Comparison of ENCODE assay signal across 23 cellular contexts in genomic region chr5:13606051-13606450, GRCh38.
DNase-seq lines count a peak whose midpoint lies in the region; ATAC-seq and TF ChIP-seq lines count a peak whose summit lies in the region.
"Had no signal": no experiment of that assay in that cellular context is flagged by ENCODE, and none has a peak within 500 bp of the region (broad histone marks: within the 10 kb centered on the region; RNA-seq: fewer than 3 reads in every experiment).

No MANE protein-coding gene starts in this region.

- ATAC-seq in PC-3: peak; percentile 98
- ATAC-seq: activated CD8-positive, alpha-beta T cell treated with anti-CD3 and anti-CD28 coated beads for 36 hours had no signal

- no peak overlapping the region for H3K27ac ChIP-seq in breast epithelium
- H3K27ac ChIP-seq in PC-3 (ENCODE audit: low read length): peak overlapping the region; percentile 83
- H3K27ac ChIP-seq: BLaER1, colonic mucosa, left ventricle myocardium inferior, parathyroid adenoma, sigmoid colon had no signal

- no peaks in the 10 kb centered on the region for H3K79me2 ChIP-seq in PC-3 (ENCODE audit: low read length)
- H3K79me2 ChIP-seq: parathyroid adenoma had no signal

- CTCF ChIA-PET in MCF 10A (lab: Yijun Ruan, JAX): no interaction called here
- CTCF ChIA-PET in PC-3 (lab: Charles Lee): no interaction called here

- peaks cover 9% of the 10 kb centered on the region for H3K4me1 Mint-ChIP-seq in MCF 10A (ENCODE audit: insufficient read depth, unreplicated experiment)

- no TSS peak for BruUV-seq in MCF 10A (replicated peaks; lab: Mats Ljungman, UMichigan)
- BruUV-seq in PC-3 (replicated peaks; lab: Mats Ljungman, UMichigan): no TSS peak

- H4K20me1 ChIP-seq in PC-3 (ENCODE audit: low read length): no peaks in the 10 kb centered on the region
- H4K20me1 ChIP-seq: BLaER1 had no signal

- H3K9ac ChIP-seq in PC-3 (ENCODE audit: low read length): peak overlapping the region; percentile 25; the same call in 1 of the 2 replicates
- H3K9ac ChIP-seq: BLaER1, parathyroid adenoma had no signal

- peak; percentile 18 for DNase-seq in MCF 10A (ENCODE audit: unreplicated experiment)
- no peak for DNase-seq in breast epithelium (ENCODE audit: low spot score in 2 of 2)
- peak; percentile 97 for DNase-seq in PC-3
- peak; percentile 39 for DNase-seq in epithelial cell of proximal tubule (ENCODE audit: low read depth)
- DNase-seq in RPMI8226: no peak
- DNase-seq in germinal center (ENCODE audit: low spot score): no peak
- DNase-seq in activated CD4-positive, alpha-beta T cell treated with anti-CD3 and anti-CD28 coated beads, Interleukin-2, amount 50 U/mL, for 4 hours: no peak
- DNase-seq in COLO668 (lab: John Stamatoyannopoulos, UW; ENCODE audit: unreplicated experiment): no peak
- DNase-seq: activated CD8-positive, alpha-beta T cell treated with anti-CD3 and anti-CD28 coated beads for 36 hours; activated gamma-delta T cell; Caco-2; colonic mucosa; GOT3; head of caudate nucleus; left ventricle myocardium inferior; NCI-H1092; NCI-H187 treated with DMSO at 0.1 percent for 48 hours; NCI-H446; Right ventricle myocardium superior; sigmoid colon; trophoblast cell had no signal

- H3K4me2 ChIP-seq in PC-3 (ENCODE audit: low read length): peak overlapping the region; percentile 17
- H3K4me2 ChIP-seq: BLaER1 had no signal

- no peaks in the 10 kb centered on the region for H3K9me3 Mint-ChIP-seq in MCF 10A (ENCODE audit: unreplicated experiment)
- H3K9me3 Mint-ChIP-seq: activated CD8-positive, alpha-beta T cell treated with anti-CD3 and anti-CD28 coated beads for 36 hours had no signal

- H3K4me3 ChIP-seq in breast epithelium (no peak overlapping the region), PC-3 (ENCODE audit: low read length) (no peak overlapping the region), epithelial cell of proximal tubule (ENCODE audit: low read depth, low read length) (no peak overlapping the region)
- H3K4me3 ChIP-seq: BLaER1, colonic mucosa, left ventricle myocardium inferior, sigmoid colon had no signal

- no peaks in the 10 kb centered on the region for H3K9me2 ChIP-seq in PC-3 (replicated peaks; ENCODE audit: low read length)

- no peaks in the 10 kb centered on the region for H3F3A ChIP-seq in PC-3 (ENCODE audit: low read length, unreplicated experiment)

- intact Hi-C loops in MCF 10A (cut with micrococcal nuclease): no loop called here
- intact Hi-C loops in breast epithelium (cut with DNase I; ENCODE audit: low total_unique reads): no loop called here
- intact Hi-C loops in PC-3 (cut with micrococcal nuclease): loop anchor here (1.0 to 5.0 kb wide), 5 partner anchors 39 to 206 kb away; no protein-coding TSS in a partner anchor

- no peak overlapping the region for H3K4me3 Mint-ChIP-seq in MCF 10A (ENCODE audit: unreplicated experiment)
- H3K4me3 Mint-ChIP-seq: activated CD8-positive, alpha-beta T cell treated with anti-CD3 and anti-CD28 coated beads for 36 hours had no signal

- H3K36me3 Mint-ChIP-seq in MCF 10A (ENCODE audit: insufficient read depth, unreplicated experiment): no peaks in the 10 kb centered on the region

- H2AFZ ChIP-seq in PC-3 (ENCODE audit: low read length): no peak overlapping the region
- H2AFZ ChIP-seq: parathyroid adenoma had no signal

- H3K36me3 ChIP-seq in breast epithelium (no peaks in the 10 kb centered on the region), PC-3 (ENCODE audit: low read depth, low read length) (no peaks in the 10 kb centered on the region)
- H3K36me3 ChIP-seq: BLaER1, colonic mucosa, left ventricle myocardium inferior, sigmoid colon had no signal

- POLR2A ChIA-PET in MCF 10A (lab: Yijun Ruan, JAX): interaction anchor here (0.7 kb wide), 1 partner anchor 12 kb away, joined by 3 read pairs; no protein-coding TSS in a partner anchor
- POLR2A ChIA-PET in PC-3 (lab: Charles Lee; ENCODE audit: unreplicated experiment): no interaction called here

- no peaks in the 10 kb centered on the region for H3K27me3 ChIP-seq in breast epithelium
- no peaks in the 10 kb centered on the region for H3K27me3 ChIP-seq in PC-3 (ENCODE audit: low read length)
- H3K27me3 ChIP-seq: BLaER1, colonic mucosa, sigmoid colon had no signal

- no peaks in the 10 kb centered on the region for H3K27me3 Mint-ChIP-seq in MCF 10A (ENCODE audit: insufficient read depth, unreplicated experiment)
- H3K27me3 Mint-ChIP-seq: activated CD8-positive, alpha-beta T cell treated with anti-CD3 and anti-CD28 coated beads for 36 hours had no signal

- no peak for TF ChIP-seq POLR2A in breast epithelium (IDR thresholded peaks at IDR 0.05)

- no peak for TF ChIP-seq CTCF in MCF 10A (IDR thresholded peaks at IDR 0.05; ENCODE audit: unreplicated experiment)
- TF ChIP-seq CTCF in breast epithelium (IDR thresholded peaks at IDR 0.05): no peak
- no peak for TF ChIP-seq CTCF in PC-3 (conservative IDR thresholded peaks at IDR 0.05; ENCODE audit: low read depth, low read length)
- no peak for TF ChIP-seq CTCF in epithelial cell of proximal tubule (conservative IDR thresholded peaks at IDR 0.05; ENCODE audit: low read depth, low read length)

- H3K4me1 ChIP-seq in breast epithelium (no peaks in the 10 kb centered on the region), PC-3 (ENCODE audit: insufficient read depth, low read length) (peaks cover 23% of the 10 kb centered on the region)
- H3K4me1 ChIP-seq: BLaER1, colonic mucosa, left ventricle myocardium inferior, parathyroid adenoma, sigmoid colon had no signal

- H3K27ac Mint-ChIP-seq in MCF 10A (ENCODE audit: low read depth, unreplicated experiment): no peak overlapping the region
- H3K27ac Mint-ChIP-seq: activated CD8-positive, alpha-beta T cell treated with anti-CD3 and anti-CD28 coated beads for 36 hours had no signal

- H3K9me3 ChIP-seq in breast epithelium (no peaks in the 10 kb centered on the region), PC-3 (ENCODE audit: low read length) (no peaks in the 10 kb centered on the region)
- H3K9me3 ChIP-seq: BLaER1, Caco-2, colonic mucosa, left ventricle myocardium inferior, sigmoid colon had no signal

Comparison
In these comparisons a context has a peak if more than half of its experiments do, and no peak if none do; other contexts are left out.
1. DNase-seq: peak in MCF 10A (single experiment), PC-3 (single experiment) and epithelial cell of proximal tubule (single experiment); none in breast epithelium (0 of 2), RPMI8226 (single experiment), germinal center (single experiment), activated CD4-positive, alpha-beta T cell treated with anti-CD3 and anti-CD28 coated beads, Interleukin-2, amount 50 U/mL, for 4 hours (0 of 2) and COLO668 (single experiment).